ENCODE assay signal across 2 cellular contexts in genomic region chr1:30740952-30741894, GRCh38.
TF ChIP-seq lines count a peak whose summit lies in the region.

No MANE protein-coding gene starts in this region.

TF ChIP-seq in HEK293, 187 proteins besides CTCF, POLR2A, EP300 and RAD21 (continued from another document):
- TF ChIP-seq PATZ1 (tag by site-specific recombination; IDR thresholded peaks at IDR 0.05), result peak; percentile 25; the same call in 1 of the 2 replicates
- TF ChIP-seq AEBP2 (tag by site-specific recombination; IDR thresholded peaks at IDR 0.05; ENCODE audit: borderline replicate concordance), result no peak
- no peak for TF ChIP-seq ZNF2 (tag by site-specific recombination; IDR thresholded peaks at IDR 0.05)
- TF ChIP-seq ZBTB17 (tag by site-specific recombination; IDR thresholded peaks at IDR 0.05), result no peak
- TF ChIP-seq ZNF776 (tag by site-specific recombination; IDR thresholded peaks at IDR 0.05; ENCODE audit: borderline replicate concordance), result no peak
- TF ChIP-seq ZBTB21 (tag by site-specific recombination; IDR thresholded peaks at IDR 0.05), result no peak

TF ChIP-seq in WTC11, 78 proteins besides CTCF, POLR2A, EP300 and RAD21 (continued from another document):
- TF ChIP-seq AR (CRISPR knock-in tag; IDR thresholded peaks at IDR 0.05) (no peak), TEAD1 (CRISPR knock-in tag; IDR thresholded peaks at IDR 0.05) (no peak)
